1 cellular context compared by ENCODE assay signal in the genomic region with DNA sequence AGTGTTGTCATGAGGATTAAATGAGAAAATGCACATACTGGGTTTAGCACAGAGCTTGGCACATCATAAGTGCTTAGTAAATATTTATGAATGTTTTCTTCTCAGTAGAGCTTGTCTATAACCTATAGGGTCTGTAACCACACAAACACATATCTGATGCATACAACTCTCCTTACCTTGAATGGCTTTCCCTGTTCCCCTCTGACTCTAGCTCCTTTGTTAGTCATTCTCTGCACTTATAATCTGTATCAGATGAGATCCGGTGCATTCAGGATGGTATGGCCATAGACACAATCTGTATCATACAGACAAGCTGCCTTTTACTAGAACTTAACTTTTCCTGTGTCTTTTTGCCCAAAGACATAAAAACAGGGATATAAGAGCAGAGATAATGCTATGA.
TF ChIP-seq lines count a peak whose summit lies in the region.

No MANE protein-coding gene starts in this region.

TF ChIP-seq in K562, 482 proteins besides CTCF, POLR2A, EP300 and RAD21 (continued from another document):
- TF ChIP-seq ARID1B (IDR thresholded peaks at IDR 0.05), result 0 out of 2 replicates have a peak, but pooled peaks have one; percentile 12
- TF ChIP-seq SNIP1 (IDR thresholded peaks at IDR 0.05; ENCODE audit: low read depth), result no peak
- TF ChIP-seq PKNOX1 (IDR thresholded peaks at IDR 0.05), result no peak
